ENCODE assay signal across 26 cellular contexts in genomic region chrX:39047174-39047573, GRCh38.
"Had no signal": no experiment of that assay in that cellular context is flagged by ENCODE, and none has a peak within 500 bp of the region (broad histone marks: within the 10 kb centered on the region; RNA-seq: fewer than 3 reads in every experiment).

No MANE protein-coding gene starts in this region.

- H3K27ac ChIP-seq: left ventricle myocardium inferior, neural progenitor cell, neutrophil, parathyroid adenoma, right atrium auricular region, right lobe of liver, stomach, testis, thyroid gland, transverse colon, upper lobe of left lung had no signal

- DNase-seq: hypothalamus; immature natural killer cell; kidney; left colon; left ventricle myocardium inferior; mesendoderm; naive B cell; natural killer cell; nephron progenitor cell; occipital lobe; right lobe of liver; stimulated activated CD4-positive, alpha-beta T cell treated with anti-CD3 and anti-CD28 coated beads, Interleukin-1b, Interleukin-23, amount 100 ng/mL, for 48 hours; stimulated activated CD4-positive, alpha-beta T cell treated with anti-CD3 and anti-CD28 coated beads, Interleukin-2, amount 100 ng/mL, for 48 hours; stimulated activated naive B cell treated with anti-CD40 and anti-IgM and Interleukin-4, amounts not matched to agents 10 μg/mL and 1 μg/mL and 100 μg/mL, for 72 hours; stimulated activated naive CD8-positive, alpha-beta T cell treated with anti-CD3 and anti-CD28 coated beads, Interleukin-15, Interleukin-2, amounts not matched to agents 100 U/mL and 50 U/mL, for 24 hours; stomach; testis; thyroid gland; transverse colon; upper lobe of left lung had no signal

- ATAC-seq: left colon; natural killer cell; right lobe of liver; stimulated activated naive B cell treated with anti-CD40 and anti-IgM and Interleukin-4, amounts not matched to agents 10 μg/mL and 1 μg/mL and 100 μg/mL, for 72 hours; stimulated activated naive CD8-positive, alpha-beta T cell treated with anti-CD3 and anti-CD28 coated beads, Interleukin-15, Interleukin-2, amounts not matched to agents 100 U/mL and 50 U/mL, for 24 hours had no signal

- H3K36me3 ChIP-seq: left ventricle myocardium inferior, neural progenitor cell, neutrophil, right atrium auricular region, right lobe of liver, stomach, thyroid gland, transverse colon, upper lobe of left lung had no signal

- H3K9me3 ChIP-seq: left ventricle myocardium inferior, neutrophil, right atrium auricular region, right lobe of liver, stomach, testis, thyroid gland, transverse colon had no signal

- H3K4me1 ChIP-seq: left ventricle myocardium inferior, neural progenitor cell, parathyroid adenoma, right atrium auricular region, stomach, testis, thyroid gland, transverse colon, upper lobe of left lung had no signal

- H3K27me3 ChIP-seq: neural progenitor cell, neutrophil, right atrium auricular region, right lobe of liver, stomach, testis, thyroid gland, transverse colon, upper lobe of left lung had no signal

- H3K4me3 ChIP-seq: left ventricle myocardium inferior, lung, neural progenitor cell, right atrium auricular region, right lobe of liver, smooth muscle cell, stomach, testis, thyroid gland, transverse colon, upper lobe of left lung had no signal
